16 cellular contexts compared by ENCODE assay signal in genomic region chr1:212471891-212472675, GRCh38. TPM values are rescaled to one million over a fixed set of nuclear protein-coding genes. Genes with fewer than 3 reads are reported as not detected.
DNase-seq lines count a peak whose midpoint lies in the region; ATAC-seq and TF ChIP-seq lines count a peak whose summit lies in the region.
"Had no signal": no experiment of that assay in that cellular context is flagged by ENCODE, and none has a peak within 500 bp of the region (broad histone marks: within the 10 kb centered on the region; RNA-seq: fewer than 3 reads in every experiment).

No MANE protein-coding gene starts in this region.

- peaks cover 4 to 5% of the 10 kb centered on the region in 2 donors for H3K4me1 Mint-ChIP-seq in natural killer cell treated with Interleukin-12 subunit alpha and Interleukin-12 subunit beta and Interleukin-15 and Interleukin-18, amount 100 ng/mL, for 72 hours (ENCODE audit: low read depth in 2 of 2)
- H3K4me1 Mint-ChIP-seq in natural killer cell (peaks cover 3% of the 10 kb centered on the region in 2 donors), chondrocyte (ENCODE audit: low read depth) (peaks cover 12% of the 10 kb centered on the region), nephron progenitor cell (peaks cover 13% of the 10 kb centered on the region)

- H3K27ac Mint-ChIP-seq in natural killer cell treated with Interleukin-12 subunit alpha and Interleukin-12 subunit beta and Interleukin-15 and Interleukin-18, amount 100 ng/mL, for 72 hours: no peak overlapping the region
- no peak overlapping the region for H3K27ac Mint-ChIP-seq in natural killer cell
- H3K27ac Mint-ChIP-seq in chondrocyte (ENCODE audit: unreplicated experiment): no peak overlapping the region
- H3K27ac Mint-ChIP-seq in nephron progenitor cell: no peak overlapping the region
- H3K27ac Mint-ChIP-seq: B cell, H9 had no signal

- intact Hi-C loops in natural killer cell (cut with micrococcal nuclease): no loop called here

- ATAC-seq in natural killer cell treated with Interleukin-12 subunit alpha and Interleukin-12 subunit beta and Interleukin-15 and Interleukin-18, amount 100 ng/mL, for 72 hours: no peak
- ATAC-seq in natural killer cell: no peak
- ATAC-seq in HG02610 (IDR thresholded peaks at IDR 0.05; ENCODE audit: unreplicated experiment): no peak
- ATAC-seq: HepG2 had no signal

- DNase-seq in natural killer cell treated with Interleukin-12 subunit alpha and Interleukin-12 subunit beta and Interleukin-15 and Interleukin-18, amount 100 ng/mL, for 72 hours (ENCODE audit: low spot score): peak; percentile 35
- DNase-seq in natural killer cell (no peak), chondrocyte (ENCODE audit: low spot score) (peak; percentile 64), substantia nigra (lab: John Stamatoyannopoulos, UW) (peak in 1 of 49 donors; percentile 15), nephron progenitor cell (no peak), C1 segment of cervical spinal cord (lab: John Stamatoyannopoulos, UW) (no peak)
- DNase-seq: CD4-positive, alpha-beta memory T cell; DMS153; DMS79 treated with DMSO at 0.1 percent for 48 hours; EL; GOT3; H9 had no signal

- H3K4me3 Mint-ChIP-seq in natural killer cell treated with Interleukin-12 subunit alpha and Interleukin-12 subunit beta and Interleukin-15 and Interleukin-18, amount 100 ng/mL, for 72 hours: no peak overlapping the region
- H3K4me3 Mint-ChIP-seq in natural killer cell (no peak overlapping the region), chondrocyte (ENCODE audit: unreplicated experiment) (no peak overlapping the region), nephron progenitor cell (no peak overlapping the region)
- H3K4me3 Mint-ChIP-seq: B cell; CD4-positive, alpha-beta memory T cell had no signal

- H3K36me3 Mint-ChIP-seq in natural killer cell treated with Interleukin-12 subunit alpha and Interleukin-12 subunit beta and Interleukin-15 and Interleukin-18, amount 100 ng/mL, for 72 hours: no peaks in the 10 kb centered on the region
- H3K36me3 Mint-ChIP-seq in natural killer cell (no peaks in the 10 kb centered on the region), chondrocyte (ENCODE audit: low read depth) (no peaks in the 10 kb centered on the region), nephron progenitor cell (ENCODE audit: low read depth) (no peaks in the 10 kb centered on the region)
- H3K36me3 Mint-ChIP-seq: CD4-positive, alpha-beta memory T cell had no signal

- peaks cover 4 to 8% of the 10 kb centered on the region in 2 donors for H3K27me3 Mint-ChIP-seq in natural killer cell treated with Interleukin-12 subunit alpha and Interleukin-12 subunit beta and Interleukin-15 and Interleukin-18, amount 100 ng/mL, for 72 hours
- H3K27me3 Mint-ChIP-seq in natural killer cell (ENCODE audit: low read depth in 2 of 2) (peaks cover 6 to 11% of the 10 kb centered on the region in 2 donors), chondrocyte (ENCODE audit: low read depth) (no peaks in the 10 kb centered on the region), nephron progenitor cell (ENCODE audit: low read depth, poor library complexity) (peaks cover 14% of the 10 kb centered on the region)

- no peak for TF ChIP-seq CTCF in natural killer cell (IDR thresholded peaks at IDR 0.05)
- TF ChIP-seq CTCF in chondrocyte (IDR thresholded peaks at IDR 0.05): no peak
- no peak for TF ChIP-seq CTCF in nephron progenitor cell (IDR thresholded peaks at IDR 0.05)

- peak overlapping the region; percentile 17 for H3K27ac ChIP-seq in substantia nigra (ENCODE audit: low read depth, low read length, poor library complexity, severe bottlenecking)
- H3K27ac ChIP-seq: C4-2B had no signal

- H3K9me3 Mint-ChIP-seq in natural killer cell treated with Interleukin-12 subunit alpha and Interleukin-12 subunit beta and Interleukin-15 and Interleukin-18, amount 100 ng/mL, for 72 hours: no peaks in the 10 kb centered on the region
- H3K9me3 Mint-ChIP-seq in natural killer cell (no peaks in the 10 kb centered on the region), chondrocyte (ENCODE audit: low read depth) (no peaks in the 10 kb centered on the region), nephron progenitor cell (no peaks in the 10 kb centered on the region)

RNA-seq across cellular contexts. Expression of gene NENF, which starts 39.4 kb away (rescaled TPM):
- 10 to 100 TPM; 18.9 to 31.8 TPM for total RNA-seq in natural killer cell treated with Interleukin-12 subunit alpha and Interleukin-12 subunit beta and Interleukin-15 and Interleukin-18, amount 100 ng/mL, for 72 hours
- total RNA-seq in natural killer cell: 10 to 100 TPM in 2 of 3 donors, 1 to 10 TPM in 1; 7.2 to 14.0 (median 12.2) TPM
- 48.6 to 55.0 TPM (median 50.1 TPM) in 3 replicates for total RNA-seq in chondrocyte

RNA-seq across cellular contexts. Expression of gene PACC1, which starts 57.4 kb away (rescaled TPM):
- total RNA-seq in natural killer cell treated with Interleukin-12 subunit alpha and Interleukin-12 subunit beta and Interleukin-15 and Interleukin-18, amount 100 ng/mL, for 72 hours: 10 to 100 TPM; 11.8 to 26.6 TPM
- total RNA-seq in natural killer cell (10 to 100 TPM in 2 of 3 donors, 1 to 10 TPM in 1; 5.0 to 14.2 (median 11.4) TPM), chondrocyte (7.6 to 11.2 TPM (median 9.7 TPM) in 3 replicates)

Comparison
In these comparisons a context has a peak if more than half of its experiments do, and no peak if none do; other contexts are left out.
1. DNase-seq: peak in natural killer cell treated with Interleukin-12 subunit alpha and Interleukin-12 subunit beta and Interleukin-15 and Interleukin-18, amount 100 ng/mL, for 72 hours (single experiment) and chondrocyte (single experiment); none in natural killer cell (single experiment), nephron progenitor cell (single experiment) and C1 segment of cervical spinal cord (0 of 14).